In genomic region chr1:218467101-218467728, GRCh38 we compare ENCODE assay signal across 18 cellular contexts.
DNase-seq lines count a peak whose midpoint lies in the region; ATAC-seq and TF ChIP-seq lines count a peak whose summit lies in the region.
"Had no signal": no experiment of that assay in that cellular context is flagged by ENCODE, and none has a peak within 500 bp of the region (broad histone marks: within the 10 kb centered on the region; RNA-seq: fewer than 3 reads in every experiment).

No MANE protein-coding gene starts in this region.

- H3K9ac ChIP-seq in neural progenitor cell, result no peak overlapping the region

- H3K27ac Mint-ChIP-seq in neural progenitor cell, result no peak overlapping the region
- no peak overlapping the region for H3K27ac Mint-ChIP-seq in GM23338
- H3K27ac Mint-ChIP-seq: activated CD4-positive, alpha-beta memory T cell treated with anti-CD3 and anti-CD28 coated beads for 36 hours; activated T-helper 2 cell treated with anti-CD3 and anti-CD28 coated beads, Interferon-gamma antibody, Interleukin-2, Interleukin-4, amounts not matched to agents 10 μg/mL and 5 μg/mL and 100 μg/mL, durations not matched to agents 14 hours and 24 hours and 36 hours; naive thymus-derived CD8-positive, alpha-beta T cell had no signal

- H4K20me1 ChIP-seq in neural progenitor cell (ENCODE audit: low read depth), result no peaks in the 10 kb centered on the region
- H4K20me1 ChIP-seq in GM23338 (replicated peaks; ENCODE audit: insufficient read depth), result no peaks in the 10 kb centered on the region

- H3K79me2 ChIP-seq in neural progenitor cell (ENCODE audit: low read depth) (no peaks in the 10 kb centered on the region), GM23338 (replicated peaks; ENCODE audit: insufficient read depth) (no peaks in the 10 kb centered on the region)
- H3K79me2 ChIP-seq: hepatocyte had no signal

- H3F3A ChIP-seq in neural progenitor cell (ENCODE audit: low read depth) (peaks cover 6% of the 10 kb centered on the region), GM23338 (replicated peaks; ENCODE audit: low read depth) (no peaks in the 10 kb centered on the region)

- H3K4me3 Mint-ChIP-seq in neural progenitor cell (no peak overlapping the region), GM23338 (no peak overlapping the region)
- H3K4me3 Mint-ChIP-seq: activated CD4-positive, alpha-beta memory T cell treated with anti-CD3 and anti-CD28 coated beads for 36 hours; naive thymus-derived CD8-positive, alpha-beta T cell had no signal

- DNase-seq in heart right ventricle (no peak), Right ventricle myocardium inferior (ENCODE audit: missing footprints) (no peak), amniotic epithelial cell (ENCODE audit: low read depth) (peak; percentile 46), iris pigment epithelial cell (ENCODE audit: low read depth) (peak; percentile 90), neural progenitor cell (ENCODE audit: low spot score) (no peak), GM23338 (ENCODE audit: low spot score) (no peak), epidermal melanocyte (ENCODE audit: insufficient read length, low spot score) (no peak)
- no peak for DNase-seq in stimulated activated CD4-positive, alpha-beta T cell treated with anti-CD3 and anti-CD28 coated beads, Interleukin-1b, Interleukin-23, amount 100 ng/mL, for 48 hours
- DNase-seq: activated CD4-positive, alpha-beta memory T cell treated with anti-CD3 and anti-CD28 coated beads for 36 hours; Calu3; MM.1S; naive thymus-derived CD8-positive, alpha-beta T cell; NCI-H2081 treated with DMSO at 0.1 percent for 48 hours; stimulated activated naive CD8-positive, alpha-beta T cell treated with anti-CD3 and anti-CD28 coated beads, Interleukin-15, Interleukin-2, amounts not matched to agents 100 U/mL and 50 U/mL, for 24 hours had no signal

- H3K4me1 Mint-ChIP-seq in neural progenitor cell, result peaks cover 16% of the 10 kb centered on the region
- no peaks in the 10 kb centered on the region for H3K4me1 Mint-ChIP-seq in GM23338
- H3K4me1 Mint-ChIP-seq: naive thymus-derived CD8-positive, alpha-beta T cell had no signal

- H3K27me3 Mint-ChIP-seq in neural progenitor cell (ENCODE audit: insufficient read depth, low read depth) (peaks cover 2% of the 10 kb centered on the region), GM23338 (ENCODE audit: insufficient read depth, low read depth, poor library complexity) (no peaks in the 10 kb centered on the region)
- H3K27me3 Mint-ChIP-seq: activated CD4-positive, alpha-beta memory T cell treated with anti-CD3 and anti-CD28 coated beads for 36 hours had no signal

- H3K9me2 ChIP-seq in GM23338 (ENCODE audit: insufficient read depth), result no peaks in the 10 kb centered on the region

- H3K4me2 ChIP-seq in neural progenitor cell, result no peak overlapping the region
- no peak overlapping the region for H3K4me2 ChIP-seq in GM23338
- H3K4me2 ChIP-seq: A549, hepatocyte had no signal

- H3K4me1 ChIP-seq in heart right ventricle (peaks cover 4 to 54% (median 40%) of the 10 kb centered on the region in 9 donors), neural progenitor cell (peaks cover 12% of the 10 kb centered on the region), GM23338 (ENCODE audit: insufficient read depth) (no peaks in the 10 kb centered on the region)

- WGBS in heart right ventricle, 2 donors, result 76 to 82% methylated on average over 7 of the region's 7 CpGs

- ATAC-seq in heart right ventricle (no peak), Right ventricle myocardium inferior (no peak), GM23338 (no peak)
- ATAC-seq: A549; naive thymus-derived CD8-positive, alpha-beta T cell; sciatic nerve; stimulated activated naive CD8-positive, alpha-beta T cell treated with anti-CD3 and anti-CD28 coated beads, Interleukin-15, Interleukin-2, amounts not matched to agents 100 U/mL and 50 U/mL, for 24 hours had no signal

- H3K9me3 Mint-ChIP-seq in neural progenitor cell (no peaks in the 10 kb centered on the region), GM23338 (no peaks in the 10 kb centered on the region)
- H3K9me3 Mint-ChIP-seq: activated CD4-positive, alpha-beta memory T cell treated with anti-CD3 and anti-CD28 coated beads for 36 hours; activated T-helper 2 cell treated with anti-CD3 and anti-CD28 coated beads, Interferon-gamma antibody, Interleukin-2, Interleukin-4, amounts not matched to agents 10 μg/mL and 5 μg/mL and 100 μg/mL, durations not matched to agents 14 hours and 24 hours and 36 hours; naive thymus-derived CD8-positive, alpha-beta T cell had no signal

- H3K27me3 ChIP-seq in heart right ventricle (no peaks in the 10 kb centered on the region), neural progenitor cell (no peaks in the 10 kb centered on the region), GM23338 (ENCODE audit: insufficient read depth) (no peaks in the 10 kb centered on the region)
- H3K27me3 ChIP-seq: hepatocyte had no signal

- peak overlapping the region in 9 of 10 donors; percentile 6 to 79 (median 42) for H3K27ac ChIP-seq in heart right ventricle
- H3K27ac ChIP-seq in neural progenitor cell, result no peak overlapping the region
- no peak overlapping the region for H3K27ac ChIP-seq in GM23338 (ENCODE audit: low read depth)
- H3K27ac ChIP-seq: hepatocyte had no signal

- TF ChIP-seq CTCF in heart right ventricle (IDR thresholded peaks at IDR 0.05) (no peak), neural progenitor cell (IDR thresholded peaks at IDR 0.05) (no peak), GM23338 (conservative IDR thresholded peaks at IDR 0.05; ENCODE audit: low read depth in 2 of 2) (no peak)

- no peak overlapping the region for H3K4me3 ChIP-seq in heart right ventricle
- no peak overlapping the region for H3K4me3 ChIP-seq in neural progenitor cell
- H3K4me3 ChIP-seq in GM23338, result no peak overlapping the region
- H3K4me3 ChIP-seq: A549, hepatocyte had no signal

- intact Hi-C loops in heart right ventricle (cut with DNase I), result loop anchor here in 4 of 10 donors (10.0 kb wide), 3 partner anchors 112 to 708 kb away; partner anchors contain the start of genes TGFB2 (in 2 of the 4) and LYPLAL1 (in 1 of the 4)
- intact Hi-C loops in Right ventricle myocardium inferior (cut with DNase I), result loop anchor here (10.0 kb wide), 1 partner anchor 708 kb away; the partner anchor contains the start of gene LYPLAL1

- H3K36me3 ChIP-seq in heart right ventricle (no peaks in the 10 kb centered on the region), neural progenitor cell (no peaks in the 10 kb centered on the region), GM23338 (ENCODE audit: insufficient read depth) (no peaks in the 10 kb centered on the region)

- H3K36me3 Mint-ChIP-seq in neural progenitor cell (no peaks in the 10 kb centered on the region), GM23338 (ENCODE audit: low read depth) (no peaks in the 10 kb centered on the region)
- H3K36me3 Mint-ChIP-seq: activated CD4-positive, alpha-beta memory T cell treated with anti-CD3 and anti-CD28 coated beads for 36 hours; naive thymus-derived CD8-positive, alpha-beta T cell had no signal

- no peaks in the 10 kb centered on the region for H3K9me3 ChIP-seq in heart right ventricle
- no peaks in the 10 kb centered on the region for H3K9me3 ChIP-seq in neural progenitor cell (ENCODE audit: low read depth)
- H3K9me3 ChIP-seq: A549 had no signal

- H2AFZ ChIP-seq in neural progenitor cell (replicated peaks), result no peak overlapping the region
- H2AFZ ChIP-seq in GM23338, result no peak overlapping the region
- H2AFZ ChIP-seq: hepatocyte had no signal

TF ChIP-seq in GM23338, 12 proteins besides CTCF, POLR2A, EP300 and RAD21 (continues in another document):
- TF ChIP-seq EZH2phosphoT487 (IDR thresholded peaks at IDR 0.05; ENCODE audit: unreplicated experiment), result no peak
- TF ChIP-seq ZNF114 (CRISPR knock-in tag; IDR thresholded peaks at IDR 0.05), result no peak
- TF ChIP-seq, protein P1, sequence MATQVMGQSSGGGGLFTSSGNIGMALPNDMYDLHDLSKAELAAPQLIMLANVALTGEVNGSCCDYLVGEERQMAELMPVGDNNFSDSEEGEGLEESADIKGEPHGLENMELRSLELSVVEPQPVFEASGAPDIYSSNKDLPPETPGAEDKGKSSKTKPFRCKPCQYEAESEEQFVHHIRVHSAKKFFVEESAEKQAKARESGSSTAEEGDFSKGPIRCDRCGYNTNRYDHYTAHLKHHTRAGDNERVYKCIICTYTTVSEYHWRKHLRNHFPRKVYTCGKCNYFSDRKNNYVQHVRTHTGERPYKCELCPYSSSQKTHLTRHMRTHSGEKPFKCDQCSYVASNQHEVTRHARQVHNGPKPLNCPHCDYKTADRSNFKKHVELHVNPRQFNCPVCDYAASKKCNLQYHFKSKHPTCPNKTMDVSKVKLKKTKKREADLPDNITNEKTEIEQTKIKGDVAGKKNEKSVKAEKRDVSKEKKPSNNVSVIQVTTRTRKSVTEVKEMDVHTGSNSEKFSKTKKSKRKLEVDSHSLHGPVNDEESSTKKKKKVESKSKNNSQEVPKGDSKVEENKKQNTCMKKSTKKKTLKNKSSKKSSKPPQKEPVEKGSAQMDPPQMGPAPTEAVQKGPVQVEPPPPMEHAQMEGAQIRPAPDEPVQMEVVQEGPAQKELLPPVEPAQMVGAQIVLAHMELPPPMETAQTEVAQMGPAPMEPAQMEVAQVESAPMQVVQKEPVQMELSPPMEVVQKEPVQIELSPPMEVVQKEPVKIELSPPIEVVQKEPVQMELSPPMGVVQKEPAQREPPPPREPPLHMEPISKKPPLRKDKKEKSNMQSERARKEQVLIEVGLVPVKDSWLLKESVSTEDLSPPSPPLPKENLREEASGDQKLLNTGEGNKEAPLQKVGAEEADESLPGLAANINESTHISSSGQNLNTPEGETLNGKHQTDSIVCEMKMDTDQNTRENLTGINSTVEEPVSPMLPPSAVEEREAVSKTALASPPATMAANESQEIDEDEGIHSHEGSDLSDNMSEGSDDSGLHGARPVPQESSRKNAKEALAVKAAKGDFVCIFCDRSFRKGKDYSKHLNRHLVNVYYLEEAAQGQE (IDR thresholded peaks at IDR 0.05; ENCODE audit: unreplicated experiment), result no peak
- no peak for TF ChIP-seq POLR2AphosphoS5 (IDR thresholded peaks at IDR 0.05; ENCODE audit: low read depth)

Comparison
In these comparisons a context has a peak if more than half of its experiments do, and no peak if none do; other contexts are left out.
1. DNase-seq: peak in amniotic epithelial cell (single experiment) and iris pigment epithelial cell (single experiment); none in heart right ventricle (0 of 2), Right ventricle myocardium inferior (single experiment), neural progenitor cell (single experiment), GM23338 (single experiment), epidermal melanocyte (single experiment) and stimulated activated CD4-positive, alpha-beta T cell treated with anti-CD3 and anti-CD28 coated beads, Interleukin-1b, Interleukin-23, amount 100 ng/mL, for 48 hours (single experiment).
2. H3K27ac ChIP-seq: peak in heart right ventricle (9 of 10); none in neural progenitor cell (single experiment) and GM23338 (single experiment).